ENCODE assay signal across 9 cellular contexts in the genomic region with DNA sequence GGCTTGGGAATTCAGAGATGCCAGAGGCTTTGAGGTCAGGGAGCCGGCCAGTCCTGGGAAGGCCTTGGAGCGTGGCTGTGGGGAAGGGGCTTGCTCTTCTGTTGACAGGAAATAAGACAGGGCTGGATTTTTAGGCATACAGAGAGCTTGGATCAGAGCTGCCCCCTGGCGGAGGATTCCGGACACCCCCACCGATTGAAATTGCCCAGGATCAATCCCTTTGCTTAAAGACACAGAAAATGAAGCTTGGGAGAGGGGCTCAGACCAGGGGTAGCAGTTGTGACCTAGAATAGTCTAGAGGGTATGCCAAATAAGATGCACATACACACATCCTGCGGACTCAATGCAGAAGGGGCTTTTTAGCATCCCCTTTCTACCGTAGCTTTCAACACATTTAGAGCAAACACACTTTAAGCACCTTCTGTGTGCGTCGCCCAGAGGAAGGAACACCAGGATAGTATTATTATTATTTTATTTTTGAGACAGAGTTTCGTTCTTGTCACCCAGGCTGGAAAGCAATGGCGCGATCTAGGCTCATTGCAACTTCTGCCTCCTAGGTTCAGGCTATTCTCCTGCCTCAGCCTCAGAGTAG. TPM values are rescaled to one million over a fixed set of nuclear protein-coding genes. Genes with fewer than 3 reads are reported as not detected.
A peak's percentile ranks its signal among the peaks of the same experiment; 100 is the strongest.
DNase-seq lines count a peak whose midpoint lies in the region; ATAC-seq and TF ChIP-seq lines count a peak whose summit lies in the region.
"Had no signal": no experiment of that assay in that cellular context is flagged by ENCODE, and none has a peak within 500 bp of the region (broad histone marks: within the 10 kb centered on the region; RNA-seq: fewer than 3 reads in every experiment).

No MANE protein-coding gene starts in this region.

- TF ChIP-seq POLR2A in esophagus muscularis mucosa (IDR thresholded peaks at IDR 0.05; ENCODE audit: low read depth): no peak

- H3K4me3 Mint-ChIP-seq in GM23338 (no peak overlapping the region), progenitor cell of endocrine pancreas (ENCODE audit: low read depth) (peak overlapping the region; percentile 67)

- H3K4me1 Mint-ChIP-seq in GM23338 (peaks cover 44% of the 10 kb centered on the region), progenitor cell of endocrine pancreas (ENCODE audit: low read depth) (peaks cover 18% of the 10 kb centered on the region)

- H3K27ac ChIP-seq in GM23338 (ENCODE audit: low read depth): no peak overlapping the region
- peak overlapping the region; percentile 73 for H3K27ac ChIP-seq in OCI-LY7 (ENCODE audit: low read depth, low read length, poor library complexity, severe bottlenecking)
- H3K27ac ChIP-seq in esophagus muscularis mucosa (replicated peaks in 1 of 4): peak overlapping the region in 2 of 4 donors; percentile 15 to 90

- H3K27ac Mint-ChIP-seq in GM23338 (no peak overlapping the region), progenitor cell of endocrine pancreas (peak overlapping the region; percentile 84)

- H3K9me3 ChIP-seq in OCI-LY7 (ENCODE audit: low read length) (no peaks in the 10 kb centered on the region), esophagus muscularis mucosa (no peaks in the 10 kb centered on the region)

- peaks cover 33% of the 10 kb centered on the region for H3K27me3 Mint-ChIP-seq in GM23338 (ENCODE audit: insufficient read depth, low read depth, poor library complexity)
- H3K27me3 Mint-ChIP-seq in progenitor cell of endocrine pancreas: peaks cover 7% of the 10 kb centered on the region

- H3K4me2 ChIP-seq in GM23338 (peak overlapping the region; percentile 100; the same call in 1 of the 2 replicates), OCI-LY7 (ENCODE audit: low read length) (peak overlapping the region; percentile 71)

- ATAC-seq in GM23338 (peak; percentile 34), GM18519 (IDR thresholded peaks at IDR 0.05; ENCODE audit: low FRiP score, unreplicated experiment) (no peak)

- BruUV-seq in OCI-LY7 (replicated peaks; lab: Mats Ljungman, UMichigan): no TSS peak

- 43% methylated on average over 11 of the region's 12 CpGs for WGBS in esophagus muscularis mucosa

- H3K36me3 Mint-ChIP-seq in GM23338 (ENCODE audit: low read depth) (peaks cover 12% of the 10 kb centered on the region), progenitor cell of endocrine pancreas (ENCODE audit: insufficient read depth) (no peaks in the 10 kb centered on the region)

- no peak for TF ChIP-seq EP300 in esophagus muscularis mucosa (IDR thresholded peaks at IDR 0.05)

- H3K36me3 ChIP-seq in GM23338 (ENCODE audit: insufficient read depth) (no peaks in the 10 kb centered on the region), OCI-LY7 (ENCODE audit: insufficient read depth, low read length) (peaks cover 22% of the 10 kb centered on the region), esophagus muscularis mucosa (no peaks in the 10 kb centered on the region)

- intact Hi-C loops in OCI-LY7 (cut with micrococcal nuclease; ENCODE audit: unreplicated experiment): no loop called here
- intact Hi-C loops in esophagus muscularis mucosa (cut with DNase I): no loop called here

- H3K27me3 ChIP-seq in GM23338 (ENCODE audit: insufficient read depth) (peaks cover 34% of the 10 kb centered on the region), esophagus muscularis mucosa (peaks cover 0 to 6% (median 2%) of the 10 kb centered on the region in 4 donors)

- H2AFZ ChIP-seq in GM23338 (no peak overlapping the region), OCI-LY7 (ENCODE audit: low read length) (peak overlapping the region; percentile 63)

- H3K4me3 ChIP-seq in AG10803 (ENCODE audit: low read length) (no peak overlapping the region), GM23338 (no peak overlapping the region), OCI-LY7 (ENCODE audit: low read depth, low read length, poor library complexity, severe bottlenecking) (no peak overlapping the region), esophagus muscularis mucosa (no peak overlapping the region)

- peaks cover 39% of the 10 kb centered on the region for H3K4me1 ChIP-seq in GM23338 (ENCODE audit: insufficient read depth)
- H3K4me1 ChIP-seq in OCI-LY7 (ENCODE audit: insufficient read depth, low read length, poor library complexity, severe bottlenecking): peaks cover 38% of the 10 kb centered on the region
- peaks cover 28 to 64% (median 62%) of the 10 kb centered on the region in 4 donors for H3K4me1 ChIP-seq in esophagus muscularis mucosa

- no peaks in the 10 kb centered on the region for H3K9me2 ChIP-seq in GM23338 (ENCODE audit: insufficient read depth)
- no peaks in the 10 kb centered on the region for H3K9me2 ChIP-seq in OCI-LY7 (ENCODE audit: insufficient read depth, low read length)

- 0 out of 2 replicates have a peak, but pooled peaks cover 13% of the 10 kb centered on the region for H3F3A ChIP-seq in GM23338 (replicated peaks; ENCODE audit: low read depth)

- peaks cover 32% of the 10 kb centered on the region for H3K79me2 ChIP-seq in GM23338 (replicated peaks; ENCODE audit: insufficient read depth)
- H3K79me2 ChIP-seq in OCI-LY7 (ENCODE audit: insufficient read depth, low read depth, low read length): peaks cover 32% of the 10 kb centered on the region

- CTCF ChIA-PET in OCI-LY7 (lab: Charles Lee; ENCODE audit: unreplicated experiment): interaction anchor here (1.0 to 1.7 kb wide), 3 partner anchors 16 to 485 kb away, joined by 3 to 5 read pairs (median 4); no protein-coding TSS in a partner anchor

- POLR2A ChIA-PET in OCI-LY7 (lab: Charles Lee): interaction anchor here (0.8 to 1.0 kb wide), 2 partner anchors 106 to 413 kb away, joined by 3 read pairs; no protein-coding TSS in a partner anchor

- no peaks in the 10 kb centered on the region for H3K9me3 Mint-ChIP-seq in GM23338
- H3K9me3 Mint-ChIP-seq in progenitor cell of endocrine pancreas (ENCODE audit: low read depth): no peaks in the 10 kb centered on the region

- TF ChIP-seq CTCF in AG10803 (conservative IDR thresholded peaks at IDR 0.05; ENCODE audit: low read length) (peak; percentile 85), GM23338 (conservative IDR thresholded peaks at IDR 0.05; ENCODE audit: low read depth in 2 of 2) (peak; percentile 79 to 88), OCI-LY7 (conservative IDR thresholded peaks at IDR 0.05; ENCODE audit: low read length) (peak; percentile 93), esophagus muscularis mucosa (IDR thresholded peaks at IDR 0.05) (peak; percentile 72 to 83 (median 74)), progenitor cell of endocrine pancreas (IDR thresholded peaks at IDR 0.05; ENCODE audit: unreplicated experiment) (peak; percentile 71)

- DNase-seq in AG10803 (ENCODE audit: low read depth) (peak; percentile 43), GM23338 (ENCODE audit: low spot score) (peak; percentile 89), OCI-LY7 (ENCODE audit: low spot score) (peak; percentile 77), activated T-cell treated with anti-CD3 and anti-CD28 coated beads for 4 hours (peak; percentile 61), esophagus muscularis mucosa (ENCODE audit: extremely low spot score) (no peak), progenitor cell of endocrine pancreas (ENCODE audit: low spot score, unreplicated experiment) (peak; percentile 56), GOT3 (lab: John Stamatoyannopoulos, UW) (no peak)

- peaks cover 25% of the 10 kb centered on the region for H4K20me1 ChIP-seq in GM23338 (replicated peaks; ENCODE audit: insufficient read depth)
- peaks cover 23% of the 10 kb centered on the region for H4K20me1 ChIP-seq in OCI-LY7 (ENCODE audit: insufficient read depth, low read length)

RNA-seq across cellular contexts. Expression of gene NTMT1, which starts 1.7 kb away (rescaled TPM):
- total RNA-seq in GM23338 (2014; rRNA removed; shearing (Covaris generic)): 44.2 and 59.4 TPM in 2 replicates
- polyA plus RNA-seq in GM23338 (2016; fragmentation: Nextera tagmentation; extraction: Ambion mirVana): 97.4 and 108 TPM in 2 replicates
- 46.6 and 51.9 TPM in 2 replicates for total RNA-seq in OCI-LY7 (2014; rRNA removed; shearing (Covaris generic))
- total RNA-seq in OCI-LY7 (2022): 59.8 and 64.2 TPM in 2 replicates
- 10 to 100 TPM; 20.3 to 33.3 (median 31.9) TPM for total RNA-seq in esophagus muscularis mucosa
- 25.9 and 26.8 TPM in 2 replicates for total RNA-seq in progenitor cell of endocrine pancreas

RNA-seq across cellular contexts. Expression of gene C9orf50, which starts 3.4 kb away (rescaled TPM):
- total RNA-seq in GM23338 (2014; rRNA removed; shearing (Covaris generic)): not detected in 2 replicates
- not detected in 2 replicates for polyA plus RNA-seq in GM23338 (2016; fragmentation: Nextera tagmentation; extraction: Ambion mirVana)
- total RNA-seq in OCI-LY7 (2014; rRNA removed; shearing (Covaris generic)): not detected in 2 replicates
- total RNA-seq in OCI-LY7 (2022): not detected in 2 replicates
- under 1 TPM in 1 of 4 donors, not detected in 3; 0.34 TPM for total RNA-seq in esophagus muscularis mucosa
- 0.27 and 0.43 TPM in 2 replicates for total RNA-seq in progenitor cell of endocrine pancreas
- total RNA-seq: skeletal muscle tissue had no signal

RNA-seq across cellular contexts. Expression of gene ASB6, which starts 17.7 kb away (rescaled TPM):
- 15.6 and 19.8 TPM in 2 replicates for total RNA-seq in GM23338 (2014; rRNA removed; shearing (Covaris generic))
- polyA plus RNA-seq in GM23338 (2016; fragmentation: Nextera tagmentation; extraction: Ambion mirVana): 8.8 and 9.7 TPM in 2 replicates
- total RNA-seq in OCI-LY7 (2014; rRNA removed; shearing (Covaris generic)): 17.5 and 21.4 TPM in 2 replicates
- 18.9 and 19.0 TPM in 2 replicates for total RNA-seq in OCI-LY7 (2022)
- 10 to 100 TPM; 13.3 to 30.0 (median 22.0) TPM for total RNA-seq in esophagus muscularis mucosa
- 19.7 and 20.5 TPM in 2 replicates for total RNA-seq in progenitor cell of endocrine pancreas

RNA-seq across cellular contexts. Expression of gene PRRX2, which starts 41.2 kb away (rescaled TPM):
- total RNA-seq in GM23338 (2014; rRNA removed; shearing (Covaris generic)): 4.5 and 8.3 TPM in 2 replicates
- 5.6 and 5.8 TPM in 2 replicates for polyA plus RNA-seq in GM23338 (2016; fragmentation: Nextera tagmentation; extraction: Ambion mirVana)
- total RNA-seq in OCI-LY7 (2014; rRNA removed; shearing (Covaris generic)): not detected in 2 replicates
- total RNA-seq in OCI-LY7 (2022) (not detected in 2 replicates), esophagus muscularis mucosa (10 to 100 TPM in 2 of 4 donors, 1 to 10 TPM in 2; 1.7 to 13.1 (median 6.2) TPM), progenitor cell of endocrine pancreas (0.79 and 0.91 TPM in 2 replicates)

Comparison
In these comparisons a context has a peak if more than half of its experiments do, and no peak if none do; other contexts are left out.
1. DNase-seq: peak in AG10803 (single experiment), GM23338 (single experiment), OCI-LY7 (single experiment), activated T-cell treated with anti-CD3 and anti-CD28 coated beads for 4 hours (single experiment) and progenitor cell of endocrine pancreas (single experiment); none in esophagus muscularis mucosa (single experiment) and GOT3 (single experiment).
2. Peak in every context shown above with its lines, with median percentiles within 50 percentile points of each other: CTCF ChIP-seq.